Comparison of ENCODE assay signal across 8 cellular contexts in genomic region chr14:71321556-71322315, GRCh38. TPM values are rescaled to one million over a fixed set of nuclear protein-coding genes. Genes with fewer than 3 reads are reported as not detected.
DNase-seq lines count a peak whose midpoint lies in the region; ATAC-seq and TF ChIP-seq lines count a peak whose summit lies in the region.

No MANE protein-coding gene starts in this region.

- H3F3A ChIP-seq in SK-N-SH (replicated peaks; ENCODE audit: insufficient read depth): peaks cover 14% of the 10 kb centered on the region

- peaks cover 12% of the 10 kb centered on the region for H3K27me3 Mint-ChIP-seq in endothelial cell (ENCODE audit: unreplicated experiment)

- H3K4me1 Mint-ChIP-seq in endothelial cell (ENCODE audit: unreplicated experiment): peaks cover 40% of the 10 kb centered on the region

- peak; percentile 2; the same call in 1 of the 2 replicates for TF ChIP-seq RAD21 in SK-N-SH (IDR thresholded peaks at IDR 0.05; ENCODE audit: low read length)

- CTCF ChIA-PET in SK-N-SH (lab: Yijun Ruan, JAX): interaction anchor here (0.6 to 4.6 kb wide), 40 partner anchors 13 to 533 kb away, joined by 3 to 44 read pairs (median 3); no protein-coding TSS in a partner anchor

- peak overlapping the region; percentile 83 for H3K27ac ChIP-seq in KOPT-K1 (ENCODE audit: low read depth, low read length, poor library complexity, severe bottlenecking)
- peak overlapping the region; percentile 79 to 92 for H3K27ac ChIP-seq in SK-N-SH (ENCODE audit: low read depth in 2 of 2, low read length in 1 of 2)

- H3K9me2 ChIP-seq in SK-N-SH: no peaks in the 10 kb centered on the region

- peak overlapping the region; percentile 93 for H3K9ac ChIP-seq in SK-N-SH
- peak overlapping the region; percentile 82 for H3K9ac ChIP-seq in mucosa of stomach (ENCODE audit: low read length)

- H3K79me2 ChIP-seq in SK-N-SH (ENCODE audit: insufficient read depth): peaks cover 58% of the 10 kb centered on the region

- 2% methylated on average over 26 of the region's 26 CpGs for WGBS in SK-N-SH (ENCODE audit: low lambda C conversion rate)

- H3K9me3 ChIP-seq in KOPT-K1 (ENCODE audit: insufficient read depth, low read length, poor library complexity, severe bottlenecking) (no peaks in the 10 kb centered on the region), SK-N-SH (no peaks in the 10 kb centered on the region), mucosa of stomach (ENCODE audit: control insufficient read depth, low read length) (no peaks in the 10 kb centered on the region)

- peak overlapping the region; percentile 80; the same call in 1 of the 2 replicates for H2AFZ ChIP-seq in SK-N-SH (ENCODE audit: low read depth)

- DNase-seq in DMS79 treated with DMSO at 0.1 percent for 48 hours (lab: John Stamatoyannopoulos, UW) (peak; percentile 95), SK-N-SH (no peak), endothelial cell (ENCODE audit: low spot score) (no peak), germinal center (ENCODE audit: low spot score) (no peak), KG1 (lab: John Stamatoyannopoulos, UW) (no peak)

- TF ChIP-seq CTCF in SK-N-SH (IDR thresholded peaks at IDR 0.05) (no peak), endothelial cell (IDR thresholded peaks at IDR 0.05; ENCODE audit: unreplicated experiment) (no peak)

- TF ChIP-seq EP300 in SK-N-SH (IDR thresholded peaks at IDR 0.05; ENCODE audit: borderline replicate concordance in 1 of 2, low read depth in 1 of 2, low read length in 1 of 2): no peak

- peak overlapping the region; percentile 89 for H3K27ac Mint-ChIP-seq in endothelial cell (ENCODE audit: unreplicated experiment)

- no peaks in the 10 kb centered on the region for H4K20me1 ChIP-seq in SK-N-SH (ENCODE audit: insufficient read depth)

- H3K36me3 Mint-ChIP-seq in endothelial cell (ENCODE audit: low read depth, unreplicated experiment): peaks cover 4% of the 10 kb centered on the region

- H3K36me3 ChIP-seq in KOPT-K1 (ENCODE audit: insufficient read depth, low read length) (no peaks in the 10 kb centered on the region), SK-N-SH (replicated peaks in 1 of 2; ENCODE audit: control insufficient read depth in 1 of 2, insufficient read depth in 2 of 2, low read length in 1 of 2) (no peaks in the 10 kb centered on the region), mucosa of stomach (ENCODE audit: control insufficient read depth, insufficient read depth, low read length) (no peaks in the 10 kb centered on the region)

- H3K9me3 Mint-ChIP-seq in endothelial cell (ENCODE audit: unreplicated experiment): no peaks in the 10 kb centered on the region

- no peak for ATAC-seq in HG02798 (IDR thresholded peaks at IDR 0.05; ENCODE audit: poor library complexity, unreplicated experiment)

- peak overlapping the region; percentile 87 for H3K4me2 ChIP-seq in SK-N-SH

- H3K4me1 ChIP-seq in SK-N-SH (ENCODE audit: control insufficient read depth in 1 of 2, insufficient read depth in 2 of 2, low read depth in 1 of 2, low read length in 1 of 2): peaks cover 15 to 16% of the 10 kb centered on the region in 2 experiments; a peak in 3 of 4 replicates
- peaks cover 9% of the 10 kb centered on the region for H3K4me1 ChIP-seq in mucosa of stomach (ENCODE audit: control insufficient read depth, insufficient read depth, low read length)

- POLR2A ChIA-PET in SK-N-SH (lab: Yijun Ruan, JAX): interaction anchor here (0.7 to 2.0 kb wide), 12 partner anchors 8 to 431 kb away, joined by 3 to 9 read pairs (median 3); no protein-coding TSS in a partner anchor

- H3K4me3 ChIP-seq in SK-N-SH (ENCODE audit: low read depth in 2 of 2, low read length in 1 of 2) (peak overlapping the region; percentile 95 to 96), mucosa of stomach (ENCODE audit: low read length) (peak overlapping the region; percentile 81)

- H3K27me3 ChIP-seq in SK-N-SH (ENCODE audit: insufficient read depth): no peaks in the 10 kb centered on the region
- no peaks in the 10 kb centered on the region for H3K27me3 ChIP-seq in mucosa of stomach (ENCODE audit: control insufficient read depth, insufficient read depth, low read length)

- H3K4me3 Mint-ChIP-seq in endothelial cell (ENCODE audit: unreplicated experiment): peak overlapping the region; percentile 96

TF ChIP-seq in SK-N-SH, 30 proteins besides CTCF, POLR2A, EP300 and RAD21:
- no peak for TF ChIP-seq CHD2 (IDR thresholded peaks at IDR 0.05; ENCODE audit: low read length, partially characterized antibody)
- TF ChIP-seq ELF1 (IDR thresholded peaks at IDR 0.05): no peak
- TF ChIP-seq FOXJ3 (CRISPR knock-in tag; IDR thresholded peaks at IDR 0.05): no peak
- no peak; the same call in 1 of the 2 replicates for TF ChIP-seq MXI1 (IDR thresholded peaks at IDR 0.05; ENCODE audit: low read depth, low read length)
- no peak for TF ChIP-seq RCOR1 (IDR thresholded peaks at IDR 0.05; ENCODE audit: low read length)
- no peak for TF ChIP-seq USF2 (IDR thresholded peaks at IDR 0.05; ENCODE audit: borderline replicate concordance, low read depth, low read length)
- peak; percentile 54 for TF ChIP-seq NFIC (IDR thresholded peaks at IDR 0.05; ENCODE audit: borderline replicate concordance)
- TF ChIP-seq POLR2AphosphoS5 (IDR thresholded peaks at IDR 0.05; ENCODE audit: low read depth, low read length): peak; percentile 32; the same call in 1 of the 2 replicates
- TF ChIP-seq YY1 (IDR thresholded peaks at IDR 0.05; ENCODE audit: low read depth): no peak
- 0 out of 2 replicates have a peak, but pooled peaks have one; percentile 19 for TF ChIP-seq MAX (IDR thresholded peaks at IDR 0.05; ENCODE audit: low read depth)
- TF ChIP-seq SIN3A (IDR thresholded peaks at IDR 0.05; ENCODE audit: borderline replicate concordance, low read depth, low read length): no peak; the same call in 1 of the 2 replicates

RNA-seq across cellular contexts. Expression of gene SIPA1L1, which starts 1.5 kb away (rescaled TPM):
- 19.2 and 20.2 TPM in 2 replicates for polyA plus RNA-seq in SK-N-SH (2012; rRNA removed)
- polyA plus RNA-seq in SK-N-SH (2012; cell fraction: cytosol; rRNA removed): 10.7 and 14.2 TPM in 2 replicates
- polyA plus RNA-seq in SK-N-SH (2012; cell fraction: nucleus; rRNA removed): 52.5 and 76.4 TPM in 2 replicates
- 79.1 TPM for total RNA-seq in endothelial cell (ENCODE audit: unreplicated experiment)
